ENCODE assay signal across 21 cellular contexts in the genomic region with DNA sequence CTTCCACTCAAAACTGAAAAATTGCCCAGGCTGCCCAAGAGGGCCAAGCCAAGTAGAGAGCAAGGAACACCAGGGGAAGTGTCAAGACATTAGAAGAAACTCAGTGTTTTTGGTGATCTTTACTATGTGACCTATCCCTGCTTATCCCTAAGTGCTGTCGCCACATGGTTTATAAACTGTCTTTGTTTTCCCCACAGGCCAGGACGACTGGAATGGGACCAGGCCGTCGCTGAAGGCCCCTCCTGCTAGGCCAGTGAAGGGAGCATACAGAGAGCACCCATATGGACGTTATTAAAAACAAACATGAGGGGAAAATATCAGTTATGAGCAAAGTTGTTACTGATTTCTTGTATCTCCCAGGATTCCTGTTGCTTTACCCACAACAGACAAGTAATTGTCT. TPM values are rescaled to one million over a fixed set of nuclear protein-coding genes. Genes with fewer than 3 reads are reported as not detected.
DNase-seq lines count a peak whose midpoint lies in the region; TF ChIP-seq lines count a peak whose summit lies in the region.
"Had no signal": no experiment of that assay in that cellular context is flagged by ENCODE, and none has a peak within 500 bp of the region (broad histone marks: within the 10 kb centered on the region; RNA-seq: fewer than 3 reads in every experiment).

No MANE protein-coding gene starts in this region.

- no peaks in the 10 kb centered on the region for H3K4me1 ChIP-seq in sigmoid colon
- H3K4me1 ChIP-seq: HAP-1 had no signal

- H3K27me3 Mint-ChIP-seq in glutamatergic neuron (ENCODE audit: unreplicated experiment) = no peaks in the 10 kb centered on the region
- H3K27me3 Mint-ChIP-seq: CD4-positive, alpha-beta memory T cell had no signal

- intact Hi-C loops in sigmoid colon (cut with DNase I) = no loop called here

- H3K4me1 Mint-ChIP-seq in glutamatergic neuron (ENCODE audit: low read depth, unreplicated experiment) = peaks cover 3% of the 10 kb centered on the region
- H3K4me1 Mint-ChIP-seq: GM23338 had no signal

- peaks cover 0 to 73% (median 48%) of the 10 kb centered on the region in 4 donors for H3K36me3 ChIP-seq in sigmoid colon
- H3K36me3 ChIP-seq: SJSA1 had no signal

- no peak overlapping the region for H3K4me3 Mint-ChIP-seq in glutamatergic neuron (ENCODE audit: unreplicated experiment)
- H3K4me3 Mint-ChIP-seq: CD4-positive, alpha-beta memory T cell; GM23338 had no signal

- no peak for TF ChIP-seq EP300 in sigmoid colon (IDR thresholded peaks at IDR 0.05)

- TF ChIP-seq POLR2A in sigmoid colon (IDR thresholded peaks at IDR 0.05) = no peak

- no peak overlapping the region for H3K4me3 ChIP-seq in sigmoid colon
- H3K4me3 ChIP-seq: BLaER1 treated with 17β-estradiol and CSF1 and Interleukin-3, amounts not matched to agents 10 nM and 100 nM; GM23338; HAP-1; SJSA1 had no signal

- H3K27ac Mint-ChIP-seq in glutamatergic neuron (ENCODE audit: unreplicated experiment) = peak overlapping the region; percentile 59
- H3K27ac Mint-ChIP-seq: GM23338 had no signal

- TF ChIP-seq CTCF in glutamatergic neuron (IDR thresholded peaks at IDR 0.05; ENCODE audit: partially characterized antibody, unreplicated experiment) (no peak), sigmoid colon (IDR thresholded peaks at IDR 0.05) (no peak)

- H3K36me3 Mint-ChIP-seq in glutamatergic neuron (ENCODE audit: unreplicated experiment) = no peaks in the 10 kb centered on the region

- DNase-seq in glutamatergic neuron (no peak), T-helper 9 cell (no peak), kidney tubule cell (ENCODE audit: low spot score) (no peak), sigmoid colon (no peak)
- peak; percentile 4 for DNase-seq in stimulated activated CD8-positive, alpha-beta memory T cell treated with anti-CD3 and anti-CD28 coated beads, Interleukin-4, amount 100 ng/mL, for 48 hours
- DNase-seq: CD4-positive, alpha-beta memory T cell; DMS153; KG1; NCI-H1092 treated with DMSO at 0.1 percent for 48 hours; NCI-H1436 treated with DMSO at 0.1 percent for 48 hours; NCI-H1930; NCI-H226; NCI-H524; NCI-H774; OCI-M1 had no signal

- H3K9me3 Mint-ChIP-seq in glutamatergic neuron (ENCODE audit: unreplicated experiment) = peaks cover 6% of the 10 kb centered on the region
- H3K9me3 Mint-ChIP-seq: CD4-positive, alpha-beta memory T cell; GM23338 had no signal

- WGBS in sigmoid colon, 2 donors = 80 to 83% methylated on average over 5 of the region's 5 CpGs

- H3K9me3 ChIP-seq in sigmoid colon = no peaks in the 10 kb centered on the region
- H3K9me3 ChIP-seq: BLaER1 treated with 17β-estradiol and CSF1 and Interleukin-3, amounts not matched to agents 10 nM and 100 nM; HAP-1; SJSA1 had no signal

- no peaks in the 10 kb centered on the region for H3K27me3 ChIP-seq in sigmoid colon
- H3K27me3 ChIP-seq: BLaER1 treated with 17β-estradiol and CSF1 and Interleukin-3, amounts not matched to agents 10 nM and 100 nM; SJSA1 had no signal

- H3K27ac ChIP-seq in angular gyrus (ENCODE audit: low read depth, low read length) (peak overlapping the region; percentile 31), sigmoid colon (no peak overlapping the region)
- H3K27ac ChIP-seq: BLaER1 treated with 17β-estradiol and CSF1 and Interleukin-3, amounts not matched to agents 10 nM and 100 nM; SJSA1 had no signal

TF ChIP-seq in PFSK-1, 5 proteins besides CTCF, POLR2A, EP300 and RAD21:
- TF ChIP-seq TAF1 (IDR thresholded peaks at IDR 0.05; ENCODE audit: borderline replicate concordance, insufficient read depth, low read length) (no peak), POLR2AphosphoS5 (IDR thresholded peaks at IDR 0.05; ENCODE audit: low read depth, low read length) (0 out of 2 replicates have a peak, but pooled peaks have one; percentile 20)
TF ChIP-seq in PFSK-1: peak in this region for 1.

RNA-seq across cellular contexts. Expression of a gene that starts 28.7 kb away (rescaled TPM):
- polyA plus RNA-seq in PFSK-1 (2012; ENCODE audit: insufficient read length, low read depth) = 119 TPM
- 266 TPM for total RNA-seq in glutamatergic neuron (ENCODE audit: unreplicated experiment)
- total RNA-seq in sigmoid colon = 10 to 100 TPM; 67.2 to 80.6 (median 73.6) TPM
- 10 to 100 TPM; 58.0 to 83.7 (median 66.1) TPM for polyA plus RNA-seq in sigmoid colon

RNA-seq across cellular contexts. Expression of a gene that starts 30.4 kb away (rescaled TPM):
- polyA plus RNA-seq in PFSK-1 (2012; ENCODE audit: insufficient read length, low read depth) = 36.5 TPM
- total RNA-seq in glutamatergic neuron (ENCODE audit: unreplicated experiment) (23.2 TPM), sigmoid colon (1 to 10 TPM; 2.0 to 6.7 (median 3.7) TPM)
- 10 to 100 TPM in 1 of 3 donors, 1 to 10 TPM in 2; 3.6 to 11.9 (median 3.7) TPM for polyA plus RNA-seq in sigmoid colon
